In genomic region chr22:50251472-50252054, GRCh38 we compare ENCODE assay signal across 8 cellular contexts. TPM values are rescaled to one million over a fixed set of nuclear protein-coding genes. Genes with fewer than 3 reads are reported as not detected.
DNase-seq lines count a peak whose midpoint lies in the region; ATAC-seq and TF ChIP-seq lines count a peak whose summit lies in the region.

No MANE protein-coding gene starts in this region.

- H3K4me1 ChIP-seq in heart right ventricle, result peaks cover 10 to 45% (median 28%) of the 10 kb centered on the region in 9 donors
- peaks cover 30% of the 10 kb centered on the region for H3K4me1 ChIP-seq in body of pancreas
- peaks cover 38% of the 10 kb centered on the region for H3K4me1 ChIP-seq in lower lobe of right lung
- H3K4me1 ChIP-seq in uterus, result peaks cover 6 to 10% of the 10 kb centered on the region in 2 donors

- H3K4me3 ChIP-seq in heart right ventricle (peak overlapping the region; percentile 52 to 94 (median 77)), body of pancreas (peak overlapping the region in 1 of 2 donors; percentile 80), lower lobe of right lung (peak overlapping the region; percentile 92), uterus (peak overlapping the region; percentile 39 to 45)

- TF ChIP-seq CTCF in heart right ventricle (IDR thresholded peaks at IDR 0.05) (no peak), body of pancreas (IDR thresholded peaks at IDR 0.05) (no peak), lower lobe of right lung (IDR thresholded peaks at IDR 0.05) (no peak), uterus (IDR thresholded peaks at IDR 0.05) (no peak)

- 11 to 13% methylated on average over 35 of the region's 35 CpGs for WGBS in heart right ventricle, 2 donors
- 10 to 12% methylated on average over 22 to 29 of the region's 35 CpGs for WGBS in body of pancreas, 2 donors

- DNase-seq in heart right ventricle (no peak), Right ventricle myocardium inferior (ENCODE audit: missing footprints) (no peak), body of pancreas (no peak), lower lobe of right lung (no peak), uterus (no peak), kidney tubule cell (ENCODE audit: low spot score) (no peak)
- no peak for DNase-seq in activated naive CD4-positive, alpha-beta T cell (lab: John Stamatoyannopoulos, UW)

- TF ChIP-seq POLR2A in body of pancreas (IDR thresholded peaks at IDR 0.05), result no peak
- no peak for TF ChIP-seq POLR2A in uterus (IDR thresholded peaks at IDR 0.05)

- intact Hi-C loops in heart right ventricle (cut with DNase I), result loop anchor here in 8 of 10 donors (2.0 to 5.0 kb wide), 5 partner anchors 76 to 246 kb away; partner anchors contain the start of genes PPP6R2 (in 4 of the 8) and DENND6B (in 3 of the 8)
- intact Hi-C loops in Right ventricle myocardium inferior (cut with DNase I), result loop anchor here (2.0 to 5.0 kb wide), 3 partner anchors 19 to 256 kb away; partner anchors contain the start of genes LMF2, MAPK11, NCAPH2 and PPP6R2
- intact Hi-C loops in body of pancreas (cut with DNase I), result no loop called here
- intact Hi-C loops in lower lobe of right lung (cut with DNase I), result no loop called here
- intact Hi-C loops in uterus (cut with DNase I; ENCODE audit: low total_unique reads), result loop anchor here (5.0 kb wide), 1 partner anchor 91 kb away; the partner anchor contains the start of gene PPP6R2

- H3K27me3 ChIP-seq in heart right ventricle, result no peaks in the 10 kb centered on the region
- H3K27me3 ChIP-seq in body of pancreas, result no peaks in the 10 kb centered on the region
- H3K27me3 ChIP-seq in lower lobe of right lung (ENCODE audit: low read depth), result no peaks in the 10 kb centered on the region
- H3K27me3 ChIP-seq in uterus, result no peaks in the 10 kb centered on the region

- peak overlapping the region; percentile 19 to 85 (median 72) for H3K27ac ChIP-seq in heart right ventricle
- H3K27ac ChIP-seq in body of pancreas, result peak overlapping the region; percentile 15 to 72 (median 62)
- H3K27ac ChIP-seq in lower lobe of right lung, result peak overlapping the region; percentile 79
- peak overlapping the region; percentile 70 to 77 for H3K27ac ChIP-seq in uterus

- ATAC-seq in heart right ventricle (peak in 4 of 8 donors; percentile 1 to 10 (median 1)), Right ventricle myocardium inferior (no peak), body of pancreas (peak; percentile 1), lower lobe of right lung (peak; percentile 0 to 5), GM18868 (IDR thresholded peaks at IDR 0.05; ENCODE audit: unreplicated experiment) (no peak)

- H3K36me3 ChIP-seq in heart right ventricle (peaks cover 0 to 40% (median 0%) of the 10 kb centered on the region in 9 donors), body of pancreas (replicated peaks in 1 of 2; ENCODE audit: insufficient read depth in 1 of 2, low read depth in 2 of 2) (no peaks in the 10 kb centered on the region), lower lobe of right lung (peaks cover 2% of the 10 kb centered on the region), uterus (no peaks in the 10 kb centered on the region)

- H3K9me3 ChIP-seq in heart right ventricle, result no peaks in the 10 kb centered on the region
- H3K9me3 ChIP-seq in body of pancreas, result no peaks in the 10 kb centered on the region
- no peaks in the 10 kb centered on the region for H3K9me3 ChIP-seq in lower lobe of right lung
- no peaks in the 10 kb centered on the region for H3K9me3 ChIP-seq in uterus

RNA-seq across cellular contexts. Expression of gene HDAC10, which starts 0.5 kb away (rescaled TPM):
- total RNA-seq in heart right ventricle (10 to 100 TPM in 6 of 10 donors, 1 to 10 TPM in 4; 7.1 to 16.7 (median 10.3) TPM), Right ventricle myocardium inferior (14.5 TPM), body of pancreas (100 to 1,000 TPM in 1 of 2 donors, 10 to 100 TPM in 1; 31.9 to 128 TPM), lower lobe of right lung (47.9 TPM), uterus (10 to 100 TPM in 3 of 4 donors, 1 to 10 TPM in 1; 1.2 to 40.5 (median 20.6) TPM)
- polyA plus RNA-seq in heart right ventricle, result 10 to 100 TPM in 1 of 2 donors, 1 to 10 TPM in 1; 7.9 to 20.3 TPM

RNA-seq across cellular contexts. Expression of gene TUBGCP6, which starts 6.7 kb away (rescaled TPM):
- 10 to 100 TPM; 15.5 to 23.3 (median 18.5) TPM for total RNA-seq in heart right ventricle
- 10 to 100 TPM; 14.2 to 40.7 TPM for polyA plus RNA-seq in heart right ventricle
- total RNA-seq in Right ventricle myocardium inferior, result 17.5 TPM
- total RNA-seq in body of pancreas, result 100 to 1,000 TPM in 1 of 2 donors, 10 to 100 TPM in 1; 61.2 to 121 TPM
- total RNA-seq in lower lobe of right lung, result 48.5 TPM
- total RNA-seq in uterus, result 10 to 100 TPM; 19.1 to 52.2 (median 40.7) TPM

RNA-seq across cellular contexts. Expression of gene MAPK12, which starts 9.9 kb away (rescaled TPM):
- total RNA-seq in heart right ventricle (10 to 100 TPM; 10.6 to 21.9 (median 16.1) TPM), Right ventricle myocardium inferior (18.2 TPM), body of pancreas (1 to 10 TPM; 3.9 to 4.6 TPM), lower lobe of right lung (11.9 TPM), uterus (10 to 100 TPM; 10.3 to 41.4 (median 28.3) TPM)
- 10 to 100 TPM; 14.8 to 23.0 TPM for polyA plus RNA-seq in heart right ventricle

RNA-seq across cellular contexts. Expression of gene MAPK11, which starts 18.6 kb away (rescaled TPM):
- total RNA-seq in heart right ventricle (10 to 100 TPM in 2 of 10 donors, 1 to 10 TPM in 8; 4.3 to 11.3 (median 7.1) TPM), Right ventricle myocardium inferior (10.0 TPM), body of pancreas (1 to 10 TPM; 3.0 to 3.6 TPM), lower lobe of right lung (13.1 TPM), uterus (10 to 100 TPM in 3 of 4 donors, 1 to 10 TPM in 1; 7.9 to 39.5 (median 22.4) TPM)
- 10 to 100 TPM; 11.6 to 18.0 TPM for polyA plus RNA-seq in heart right ventricle

RNA-seq across cellular contexts. Expression of gene SELENOO, which starts 50.8 kb away (rescaled TPM):
- total RNA-seq in heart right ventricle, result 10 to 100 TPM in 9 of 10 donors, 1 to 10 TPM in 1; 9.6 to 24.6 (median 11.9) TPM
- 10 to 100 TPM; 22.6 to 29.8 TPM for polyA plus RNA-seq in heart right ventricle
- total RNA-seq in Right ventricle myocardium inferior, result 15.5 TPM
- total RNA-seq in body of pancreas, result 10 to 100 TPM; 23.6 to 57.4 TPM
- 18.7 TPM for total RNA-seq in lower lobe of right lung
- 10 to 100 TPM in 2 of 4 donors, 1 to 10 TPM in 2; 1.5 to 22.1 (median 10.0) TPM for total RNA-seq in uterus

Comparison
In these comparisons a context has a peak if more than half of its experiments do, and no peak if none do; other contexts are left out.
1. ATAC-seq: peak in body of pancreas (single experiment) and lower lobe of right lung (2 of 2); none in Right ventricle myocardium inferior (single experiment) and GM18868 (single experiment).
2. intact Hi-C loops: an anchor here in heart right ventricle (2.0 to 5.0 kb wide), Right ventricle myocardium inferior (2.0 to 5.0 kb wide) and uterus (5.0 kb wide); none called in body of pancreas and lower lobe of right lung.
3. Peak in every context shown above with its lines, with median percentiles within 50 percentile points of each other: H3K27ac ChIP-seq.